10 cellular contexts compared by ENCODE assay signal in the genomic region with DNA sequence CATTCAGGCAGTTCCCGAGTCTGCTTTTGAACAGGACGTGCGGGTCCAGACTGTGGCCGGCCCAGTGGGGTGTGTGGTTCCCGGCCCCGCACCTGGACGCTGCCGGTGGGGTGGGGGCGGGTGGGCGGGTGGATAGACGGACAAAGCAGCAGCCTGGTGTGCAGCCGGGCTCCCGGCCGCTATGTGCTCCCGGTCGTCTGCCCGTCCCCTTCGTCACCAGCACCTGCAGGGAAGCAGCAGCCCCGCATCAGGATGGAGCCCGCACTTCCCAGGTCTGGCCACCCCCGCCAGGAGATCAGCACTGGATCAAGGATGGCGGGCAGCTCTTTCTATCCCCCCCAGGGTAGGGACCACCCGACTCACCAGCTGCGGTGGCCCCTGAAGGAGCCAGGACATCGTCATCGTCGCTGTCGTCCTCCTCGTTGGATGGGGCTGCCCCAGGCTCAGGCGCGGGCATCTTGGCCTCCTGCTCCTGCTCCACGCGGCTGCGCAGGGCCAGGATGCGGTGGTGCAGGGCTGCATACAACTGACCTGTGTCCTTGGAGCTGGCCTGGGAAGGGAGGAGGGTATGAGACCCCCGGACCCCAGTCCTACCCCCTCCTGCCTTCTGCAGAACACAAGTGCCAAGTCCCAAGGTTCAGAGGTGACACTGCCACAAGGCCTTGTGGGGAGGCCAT. TPM values are rescaled to one million over a fixed set of nuclear protein-coding genes. Genes with fewer than 3 reads are reported as not detected.
"Had no signal": no experiment of that assay in that cellular context is flagged by ENCODE, and none has a peak within 500 bp of the region (broad histone marks: within the 10 kb centered on the region; RNA-seq: fewer than 3 reads in every experiment).

No MANE protein-coding gene starts in this region.

- H3K27me3 Mint-ChIP-seq: IgD-negative memory B cell had no signal

- DNase-seq: IMR-90, KBM-7, KG1 had no signal

- FAIRE-seq: HepG2, HTR-8/SVneo had no signal

- ATAC-seq: HepG2 had no signal

- H3K9ac ChIP-seq: KMS-11 had no signal

- H3K27ac ChIP-seq: HL-60, KMS-11 had no signal

- H3K4me3 Mint-ChIP-seq: IgD-negative memory B cell had no signal

- H3K4me2 ChIP-seq: KMS-11 had no signal

- H3K27ac Mint-ChIP-seq: IgD-negative memory B cell had no signal

- H3K9me3 Mint-ChIP-seq: IgD-negative memory B cell had no signal

- H3K4me1 Mint-ChIP-seq: IgD-negative memory B cell had no signal

RNA-seq across cellular contexts. Expression of a gene that starts 47.2 kb away (rescaled TPM):
- total RNA-seq: HepG2, HT-29, HT1080, IMR-90 had no signal
- polyA plus RNA-seq: IgD-negative memory B cell, IMR-90 had no signal
